ENCODE assay signal across 17 cellular contexts in genomic region chr22:48758905-48759875, GRCh38.
DNase-seq lines count a peak whose midpoint lies in the region; ATAC-seq and TF ChIP-seq lines count a peak whose summit lies in the region.
"Had no signal": no experiment of that assay in that cellular context is flagged by ENCODE, and none has a peak within 500 bp of the region (broad histone marks: within the 10 kb centered on the region; RNA-seq: fewer than 3 reads in every experiment).

No MANE protein-coding gene starts in this region.

- H3K4me3 ChIP-seq in ovary, result no peak overlapping the region
- H3K4me3 ChIP-seq: esophagus squamous epithelium, GM23248, K562 had no signal

- no peaks in the 10 kb centered on the region for H3K4me1 Mint-ChIP-seq in CD14-positive monocyte
- H3K4me1 Mint-ChIP-seq: naive thymus-derived CD4-positive, alpha-beta T cell; T-cell had no signal

- H3K27me3 ChIP-seq in ovary, result no peaks in the 10 kb centered on the region

- in situ Hi-C loops in GM13977 (cut with MboI; ENCODE audit: low pct_unique_long_range_greater_than_20kb, low sequenced_read_pairs, unreplicated experiment), result no loop called here

- H3K4me3 Mint-ChIP-seq in CD14-positive monocyte, result no peak overlapping the region
- H3K4me3 Mint-ChIP-seq: activated CD8-positive, alpha-beta T cell treated with anti-CD3 and anti-CD28 coated beads for 36 hours; CD8-positive, alpha-beta T cell; naive thymus-derived CD4-positive, alpha-beta T cell; T-cell had no signal

- intact Hi-C loops in CD14-positive monocyte (cut with micrococcal nuclease) (no loop called here), ovary (cut with DNase I) (no loop called here)

- ATAC-seq in GM21576 (IDR thresholded peaks at IDR 0.05; ENCODE audit: unreplicated experiment), result no peak
- ATAC-seq: activated CD8-positive, alpha-beta T cell treated with anti-CD3 and anti-CD28 coated beads for 36 hours; CD8-positive, alpha-beta T cell; K562; naive thymus-derived CD4-positive, alpha-beta T cell; T-cell had no signal

- no peak for TF ChIP-seq EP300 in ovary (IDR thresholded peaks at IDR 0.05)

- no peaks in the 10 kb centered on the region for H3K36me3 ChIP-seq in ovary
- H3K36me3 ChIP-seq: esophagus squamous epithelium had no signal

- H3K27ac ChIP-seq in ovary, result no peak overlapping the region
- H3K27ac ChIP-seq: esophagus squamous epithelium, GM23248 had no signal

- no peak for TF ChIP-seq POLR2A in ovary (IDR thresholded peaks at IDR 0.05)

- H3K27ac Mint-ChIP-seq in CD14-positive monocyte, result no peak overlapping the region
- H3K27ac Mint-ChIP-seq: activated CD8-positive, alpha-beta T cell treated with anti-CD3 and anti-CD28 coated beads for 36 hours; CD8-positive, alpha-beta T cell; naive thymus-derived CD4-positive, alpha-beta T cell; T-cell had no signal

- H3K36me3 Mint-ChIP-seq in CD14-positive monocyte, result no peaks in the 10 kb centered on the region
- H3K36me3 Mint-ChIP-seq: CD8-positive, alpha-beta T cell; naive thymus-derived CD4-positive, alpha-beta T cell; T-cell had no signal

- no peaks in the 10 kb centered on the region for H3K4me1 ChIP-seq in ovary (ENCODE audit: insufficient read depth)
- H3K4me1 ChIP-seq: esophagus squamous epithelium had no signal

- peaks cover 0 to 13% (median 3%) of the 10 kb centered on the region in 7 donors for H3K9me3 Mint-ChIP-seq in CD14-positive monocyte
- H3K9me3 Mint-ChIP-seq: activated CD8-positive, alpha-beta T cell treated with anti-CD3 and anti-CD28 coated beads for 36 hours; CD8-positive, alpha-beta T cell; T-cell had no signal

- H3K9me3 ChIP-seq in ovary, result peaks cover 0 to 4% of the 10 kb centered on the region in 2 donors
- H3K9me3 ChIP-seq: esophagus squamous epithelium had no signal

- H3K27me3 Mint-ChIP-seq in CD14-positive monocyte (ENCODE audit: low read depth in 3 of 3), result peaks cover 0 to 6% (median 4%) of the 10 kb centered on the region in 3 donors

- WGBS in ovary, 3 donors, result 86 to 94% (median 87%) methylated on average over 22 of the region's 22 CpGs

- peak; percentile 5 for DNase-seq in CD14-positive monocyte (ENCODE audit: low spot score)
- peak; percentile 6 for DNase-seq in GM13977 (ENCODE audit: low spot score)
- peak; percentile 28 for DNase-seq in ecto neural progenitor cell (ENCODE audit: low spot score)
- DNase-seq in ovary, result peak in 3 of 5 donors; percentile 4 to 11 (median 9)
- no peak for DNase-seq in NCI-H345 (lab: John Stamatoyannopoulos, UW)
- DNase-seq in COLO668 (lab: John Stamatoyannopoulos, UW; ENCODE audit: unreplicated experiment), result no peak
- no peak for DNase-seq in SHP77 treated with DMSO at 0.1 percent for 48 hours (lab: John Stamatoyannopoulos, UW)
- DNase-seq: activated CD8-positive, alpha-beta T cell treated with anti-CD3 and anti-CD28 coated beads for 36 hours; esophagus squamous epithelium; GM23248; NCI-H446; stimulated activated naive CD4-positive, alpha-beta T cell had no signal

- TF ChIP-seq CTCF in CD14-positive monocyte (IDR thresholded peaks at IDR 0.05) (no peak), GM13977 (IDR thresholded peaks at IDR 0.05; ENCODE audit: extremely low read depth, insufficient read depth, missing control alignments) (no peak), ovary (IDR thresholded peaks at IDR 0.05) (no peak)

Comparison
In these comparisons a context has a peak if more than half of its experiments do, and no peak if none do; other contexts are left out.
1. DNase-seq: peak in CD14-positive monocyte (single experiment), GM13977 (single experiment), ecto neural progenitor cell (single experiment) and ovary (3 of 5); none in NCI-H345 (single experiment), COLO668 (single experiment) and SHP77 treated with DMSO at 0.1 percent for 48 hours (single experiment).